ENCODE assay signal across 33 cellular contexts in genomic region chr2:88100489-88100858, GRCh38. TPM values are rescaled to one million over a fixed set of nuclear protein-coding genes. Genes with fewer than 3 reads are reported as not detected.
DNase-seq lines count a peak whose midpoint lies in the region; ATAC-seq and TF ChIP-seq lines count a peak whose summit lies in the region.
"Had no signal": no experiment of that assay in that cellular context is flagged by ENCODE, and none has a peak within 500 bp of the region (broad histone marks: within the 10 kb centered on the region; RNA-seq: fewer than 3 reads in every experiment).

No MANE protein-coding gene starts in this region.

- peak; percentile 11 for DNase-seq in G401 (ENCODE audit: low spot score)
- DNase-seq in cerebellar cortex (ENCODE audit: low spot score): peak; percentile 3
- no peak for DNase-seq in left ventricle myocardium superior
- DNase-seq in psoas muscle: peak; percentile 28 to 82
- DNase-seq in activated naive CD4-positive, alpha-beta T cell (lab: John Stamatoyannopoulos, UW): no peak
- no peak for DNase-seq in mucosa of gallbladder (ENCODE audit: low spot score)
- DNase-seq in activated T-helper 2 cell treated with anti-CD3 and anti-CD28 coated beads, Interferon-gamma antibody, Interleukin-2, Interleukin-4, amounts not matched to agents 10 μg/mL and 5 μg/mL and 100 μg/mL, durations not matched to agents 14 hours and 24 hours and 36 hours (ENCODE audit: low spot score): no peak
- DNase-seq: activated CD4-positive, alpha-beta T cell treated with anti-CD3 and anti-CD28 coated beads, Interleukin-2, amount 10 ng/mL, durations not matched to agents 7 days and 5 days; activated T-cell treated with anti-CD3 and anti-CD28 coated beads, Interleukin-2, amount 50 U/mL, for 4 hours; AML-193; CD4-positive, alpha-beta T cell; DMS79 treated with DMSO at 0.1 percent for 48 hours; HFFc6; left colon; naive B cell; NCI-H1092; NCI-H1694 treated with DMSO at 0.1 percent for 48 hours; NCI-H2171; RPMI8226; stimulated activated CD4-positive, alpha-beta T cell treated with anti-CD3 and anti-CD28 coated beads, Interleukin-1b, Interleukin-23, amount 100 ng/mL, for 48 hours; T-cell; uterus had no signal

- H3K4me1 Mint-ChIP-seq in activated T-helper 2 cell treated with anti-CD3 and anti-CD28 coated beads, Interferon-gamma antibody, Interleukin-2, Interleukin-4, amounts not matched to agents 10 μg/mL and 5 μg/mL and 100 μg/mL, durations not matched to agents 14 hours and 24 hours and 36 hours (ENCODE audit: low read depth): no peaks in the 10 kb centered on the region
- H3K4me1 Mint-ChIP-seq: activated CD4-positive, alpha-beta T cell treated with anti-CD3 and anti-CD28 coated beads, Interleukin-2, amount 10 ng/mL, durations not matched to agents 7 days and 5 days; naive B cell; T-cell had no signal

- H3K27me3 ChIP-seq in psoas muscle (ENCODE audit: insufficient read depth in 3 of 3, low read length in 2 of 3): no peaks in the 10 kb centered on the region
- H3K27me3 ChIP-seq: uterus had no signal

- 28 to 38% (median 35%) methylated on average over 3 of the region's 3 CpGs for WGBS in psoas muscle, 3 donors

- H3K4me3 ChIP-seq in psoas muscle: peak overlapping the region; percentile 11
- H3K4me3 ChIP-seq: smooth muscle cell, thoracic aorta, uterus had no signal

- H3K9me3 ChIP-seq in psoas muscle: no peaks in the 10 kb centered on the region
- H3K9me3 ChIP-seq: thoracic aorta, uterus had no signal

- no peak overlapping the region for H3K27ac Mint-ChIP-seq in activated T-helper 2 cell treated with anti-CD3 and anti-CD28 coated beads, Interferon-gamma antibody, Interleukin-2, Interleukin-4, amounts not matched to agents 10 μg/mL and 5 μg/mL and 100 μg/mL, durations not matched to agents 14 hours and 24 hours and 36 hours
- H3K27ac Mint-ChIP-seq: activated CD4-positive, alpha-beta T cell treated with anti-CD3 and anti-CD28 coated beads, Interleukin-2, amount 10 ng/mL, durations not matched to agents 7 days and 5 days; CD4-positive, alpha-beta T cell; HFFc6; stimulated activated naive CD8-positive, alpha-beta T cell treated with anti-CD3 and anti-CD28 coated beads, Interleukin-15, Interleukin-2, amounts not matched to agents 100 ng/mL and 50 ng/mL, for 24 hours; T-cell; WTC11 had no signal

- ATAC-seq in left ventricle myocardium superior (peak; percentile 54), psoas muscle (peak; percentile 83 to 88 (median 86)), HG03342 (IDR thresholded peaks at IDR 0.05; ENCODE audit: unreplicated experiment) (no peak)
- ATAC-seq: activated T-cell treated with anti-CD3 and anti-CD28 coated beads, Interleukin-2, amount 50 U/mL, for 4 hours; left colon; T-cell had no signal

- in situ Hi-C loops in G401 (cut with HindIII; ENCODE audit: low sequenced_read_pairs): no loop called here

- H3K4me1 ChIP-seq in psoas muscle: peaks cover 11% of the 10 kb centered on the region
- H3K4me1 ChIP-seq: uterus had no signal

- no peak for TF ChIP-seq CTCF in psoas muscle (IDR thresholded peaks at IDR 0.05)

- intact Hi-C loops in left ventricle myocardium superior (cut with micrococcal nuclease) (no loop called here), psoas muscle (cut with DNase I) (loop anchor here in 1 of 2 donors (5.0 kb wide), 1 partner anchor 38 kb away; no protein-coding TSS in a partner anchor)
- intact Hi-C loops in activated T-helper 2 cell treated with anti-CD3 and anti-CD28 coated beads, Interferon-gamma antibody, Interleukin-2, Interleukin-4, amounts not matched to agents 10 μg/mL and 5 μg/mL and 100 μg/mL, durations not matched to agents 14 hours and 24 hours and 36 hours (cut with micrococcal nuclease): no loop called here

- H3K9me3 Mint-ChIP-seq in activated T-helper 2 cell treated with anti-CD3 and anti-CD28 coated beads, Interferon-gamma antibody, Interleukin-2, Interleukin-4, amounts not matched to agents 10 μg/mL and 5 μg/mL and 100 μg/mL, durations not matched to agents 14 hours and 24 hours and 36 hours: no peaks in the 10 kb centered on the region
- H3K9me3 Mint-ChIP-seq: activated CD4-positive, alpha-beta T cell treated with anti-CD3 and anti-CD28 coated beads, Interleukin-2, amount 10 ng/mL, durations not matched to agents 7 days and 5 days; activated T-cell treated with anti-CD3 and anti-CD28 coated beads, Interleukin-2, amount 50 U/mL, for 4 hours; CD4-positive, alpha-beta T cell; HFFc6; stimulated activated naive CD8-positive, alpha-beta T cell treated with anti-CD3 and anti-CD28 coated beads, Interleukin-15, Interleukin-2, amounts not matched to agents 100 ng/mL and 50 ng/mL, for 24 hours; T-cell had no signal

- H3K27ac ChIP-seq in psoas muscle: peak overlapping the region; percentile 80
- H3K27ac ChIP-seq: thoracic aorta, uterus had no signal

- H3K27me3 Mint-ChIP-seq in activated T-helper 2 cell treated with anti-CD3 and anti-CD28 coated beads, Interferon-gamma antibody, Interleukin-2, Interleukin-4, amounts not matched to agents 10 μg/mL and 5 μg/mL and 100 μg/mL, durations not matched to agents 14 hours and 24 hours and 36 hours (ENCODE audit: low read depth): peaks cover 1% of the 10 kb centered on the region
- H3K27me3 Mint-ChIP-seq: CD4-positive, alpha-beta T cell; stimulated activated naive CD8-positive, alpha-beta T cell treated with anti-CD3 and anti-CD28 coated beads, Interleukin-15, Interleukin-2, amounts not matched to agents 100 ng/mL and 50 ng/mL, for 24 hours had no signal

- no peak overlapping the region for H3K4me3 Mint-ChIP-seq in activated T-helper 2 cell treated with anti-CD3 and anti-CD28 coated beads, Interferon-gamma antibody, Interleukin-2, Interleukin-4, amounts not matched to agents 10 μg/mL and 5 μg/mL and 100 μg/mL, durations not matched to agents 14 hours and 24 hours and 36 hours (ENCODE audit: low read depth)
- H3K4me3 Mint-ChIP-seq: activated CD4-positive, alpha-beta T cell treated with anti-CD3 and anti-CD28 coated beads, Interleukin-2, amount 10 ng/mL, durations not matched to agents 7 days and 5 days; activated T-cell treated with anti-CD3 and anti-CD28 coated beads, Interleukin-2, amount 50 U/mL, for 4 hours; CD4-positive, alpha-beta T cell; HFFc6; naive B cell; stimulated activated naive CD8-positive, alpha-beta T cell treated with anti-CD3 and anti-CD28 coated beads, Interleukin-15, Interleukin-2, amounts not matched to agents 100 ng/mL and 50 ng/mL, for 24 hours; T-cell; WTC11 had no signal

- H3K36me3 ChIP-seq in psoas muscle (ENCODE audit: insufficient read depth in 1 of 2, low read depth in 1 of 2): peaks cover 2 to 70% of the 10 kb centered on the region in 2 donors
- H3K36me3 ChIP-seq: thoracic aorta, uterus had no signal

- no peaks in the 10 kb centered on the region for H3K36me3 Mint-ChIP-seq in activated T-helper 2 cell treated with anti-CD3 and anti-CD28 coated beads, Interferon-gamma antibody, Interleukin-2, Interleukin-4, amounts not matched to agents 10 μg/mL and 5 μg/mL and 100 μg/mL, durations not matched to agents 14 hours and 24 hours and 36 hours (ENCODE audit: low read depth)
- H3K36me3 Mint-ChIP-seq: naive B cell, T-cell, WTC11 had no signal

RNA-seq across cellular contexts. Expression of gene FABP1, which starts 27.4 kb away (rescaled TPM):
- total RNA-seq in G401 (2014; rRNA removed; shearing (Covaris generic)): not detected in 2 replicates
- not detected for total RNA-seq in left ventricle myocardium superior
- under 1 TPM in 3 of 4 donors, not detected in 1; 0.52 to 0.89 (median 0.65) TPM for total RNA-seq in psoas muscle
- polyA plus RNA-seq in psoas muscle: 1 to 10 TPM in 2 of 3 donors, not detected in 1; 1.6 to 4.5 TPM
- total RNA-seq in mucosa of gallbladder: 1.5 TPM
- total RNA-seq in activated T-helper 2 cell treated with anti-CD3 and anti-CD28 coated beads, Interferon-gamma antibody, Interleukin-2, Interleukin-4, amounts not matched to agents 10 μg/mL and 5 μg/mL and 100 μg/mL, durations not matched to agents 14 hours and 24 hours and 36 hours: not detected in 2 replicates
- total RNA-seq: A673; activated CD4-positive, alpha-beta T cell treated with anti-CD3 and anti-CD28 coated beads, Interleukin-2, amount 10 ng/mL, durations not matched to agents 7 days and 5 days; CD4-positive, alpha-beta T cell; HFFc6; HT1080; M059J; NCI-H460; OCI-LY7; smooth muscle cell; thoracic aorta had no signal

RNA-seq across cellular contexts. Expression of gene SMYD1, which starts 32.8 kb away (rescaled TPM):
- not detected in 2 replicates for total RNA-seq in G401 (2014; rRNA removed; shearing (Covaris generic))
- total RNA-seq in left ventricle myocardium superior (492 TPM), psoas muscle (100 to 1,000 TPM; 143 to 325 (median 232) TPM), mucosa of gallbladder (7.3 TPM)
- polyA plus RNA-seq in psoas muscle: 100 to 1,000 TPM in 1 of 3 donors, 10 to 100 TPM in 1, 1 to 10 TPM in 1; 8.0 to 112 (median 57.2) TPM
- not detected in 2 replicates for total RNA-seq in activated T-helper 2 cell treated with anti-CD3 and anti-CD28 coated beads, Interferon-gamma antibody, Interleukin-2, Interleukin-4, amounts not matched to agents 10 μg/mL and 5 μg/mL and 100 μg/mL, durations not matched to agents 14 hours and 24 hours and 36 hours
- total RNA-seq: A673; activated CD4-positive, alpha-beta T cell treated with anti-CD3 and anti-CD28 coated beads, Interleukin-2, amount 10 ng/mL, durations not matched to agents 7 days and 5 days; activated T-cell treated with anti-CD3 and anti-CD28 coated beads, Interleukin-2, amount 50 U/mL, for 4 hours; CD4-positive, alpha-beta T cell; HFFc6; HT1080; M059J; mesenteric fat pad; NCI-H460; OCI-LY7; smooth muscle cell; T-cell; thoracic aorta; WTC11 had no signal
- polyA plus RNA-seq: smooth muscle cell had no signal

RNA-seq across cellular contexts. Expression of gene KRCC1, which starts 44.9 kb away (rescaled TPM):
- 16.4 and 19.6 TPM in 2 replicates for total RNA-seq in G401 (2014; rRNA removed; shearing (Covaris generic))
- total RNA-seq in left ventricle myocardium superior (24.1 TPM), psoas muscle (10 to 100 TPM; 10.8 to 24.1 (median 18.7) TPM), mucosa of gallbladder (23.8 TPM)
- 10 to 100 TPM; 19.1 to 44.4 (median 20.1) TPM for polyA plus RNA-seq in psoas muscle
- total RNA-seq in activated T-helper 2 cell treated with anti-CD3 and anti-CD28 coated beads, Interferon-gamma antibody, Interleukin-2, Interleukin-4, amounts not matched to agents 10 μg/mL and 5 μg/mL and 100 μg/mL, durations not matched to agents 14 hours and 24 hours and 36 hours: 17.5 and 18.7 TPM in 2 replicates

Comparison
In these comparisons a context has a peak if more than half of its experiments do, and no peak if none do; other contexts are left out.
1. DNase-seq: peak in G401 (single experiment), cerebellar cortex (single experiment) and psoas muscle (2 of 2); none in left ventricle myocardium superior (single experiment), activated naive CD4-positive, alpha-beta T cell (0 of 4), mucosa of gallbladder (single experiment) and activated T-helper 2 cell treated with anti-CD3 and anti-CD28 coated beads, Interferon-gamma antibody, Interleukin-2, Interleukin-4, amounts not matched to agents 10 μg/mL and 5 μg/mL and 100 μg/mL, durations not matched to agents 14 hours and 24 hours and 36 hours (single experiment).
2. RNA of gene SMYD1, which starts 32.8 kb away (total RNA-seq): 492 TPM in left ventricle myocardium superior (single experiment) and 143 to 325 TPM in psoas muscle; 7.3 TPM in mucosa of gallbladder (single experiment), not detected in G401 and not detected in activated T-helper 2 cell treated with anti-CD3 and anti-CD28 coated beads, Interferon-gamma antibody, Interleukin-2, Interleukin-4, amounts not matched to agents 10 μg/mL and 5 μg/mL and 100 μg/mL, durations not matched to agents 14 hours and 24 hours and 36 hours; every median in the first group is over 10 times any median in the second.